ENCODE assay signal across 35 cellular contexts in genomic region chr2:164642946-164643555, GRCh38. TPM values are rescaled to one million over a fixed set of nuclear protein-coding genes. Genes with fewer than 3 reads are reported as not detected.
"Had no signal": no experiment of that assay in that cellular context is flagged by ENCODE, and none has a peak within 500 bp of the region (broad histone marks: within the 10 kb centered on the region; RNA-seq: fewer than 3 reads in every experiment).

No MANE protein-coding gene starts in this region.

- H3K4me1 Mint-ChIP-seq: activated B cell treated with CpG ODN at 0.5 μM for 24 hours; activated CD4-positive, alpha-beta T cell treated with anti-CD3 and anti-CD28 coated beads for 36 hours; activated CD8-positive, alpha-beta memory T cell treated with anti-CD3 and anti-CD28 coated beads, Interleukin-2, amount 10 ng/mL, durations not matched to agents 7 days and 5 days; brain; nephron progenitor cell; stimulated activated memory B cell treated with anti-CD40 and anti-IgM and Interleukin-4, amounts not matched to agents 10 μg/mL and 1 μg/mL and 100 μg/mL, for 72 hours; stimulated activated naive CD8-positive, alpha-beta T cell treated with anti-CD3 and anti-CD28 coated beads, Interleukin-15, amount 100 ng/mL, for 72 hours had no signal

- H3K27ac ChIP-seq: adrenal gland, cardiac muscle cell, colonic mucosa, epithelial cell of prostate, esophagus squamous epithelium, neutrophil, psoas muscle, vagina had no signal

- H3K9me3 ChIP-seq: adrenal gland, colonic mucosa, neutrophil had no signal

- H3K27me3 ChIP-seq: adrenal gland, cardiac muscle cell, colonic mucosa, esophagus squamous epithelium, neutrophil, vagina had no signal

- H3K4me2 ChIP-seq: smooth muscle cell had no signal

- H3K27ac Mint-ChIP-seq: activated B cell treated with CpG ODN at 0.5 μM for 24 hours; activated CD4-positive, alpha-beta T cell treated with anti-CD3 and anti-CD28 coated beads for 36 hours; activated CD8-positive, alpha-beta memory T cell treated with anti-CD3 and anti-CD28 coated beads, Interleukin-2, amount 10 ng/mL, durations not matched to agents 7 days and 5 days; activated CD8-positive, alpha-beta T cell treated with anti-CD3 and anti-CD28 coated beads, Interleukin-2, amount 10 ng/mL, durations not matched to agents 7 days and 5 days; activated naive CD8-positive, alpha-beta T cell; activated T-helper 2 cell treated with anti-CD3 and anti-CD28 coated beads, Interferon-gamma antibody, Interleukin-2, Interleukin-4, amounts not matched to agents 10 μg/mL and 5 μg/mL and 100 μg/mL, durations not matched to agents 14 hours and 24 hours and 36 hours; brain; nephron progenitor cell; stimulated activated memory B cell treated with anti-CD40 and anti-IgM and Interleukin-4, amounts not matched to agents 10 μg/mL and 1 μg/mL and 100 μg/mL, for 72 hours; stimulated activated naive CD8-positive, alpha-beta T cell treated with anti-CD3 and anti-CD28 coated beads, Interleukin-15, amount 100 ng/mL, for 72 hours; T-helper 2 cell treated with Interferon-gamma antibody and Interleukin-4, amounts not matched to agents 5 μg/mL and 100 μg/mL, for 36 hours; type B pancreatic cell had no signal

- H3K27me3 Mint-ChIP-seq: activated B cell treated with CpG ODN at 0.5 μM for 24 hours; activated CD4-positive, alpha-beta T cell treated with anti-CD3 and anti-CD28 coated beads for 36 hours; activated CD8-positive, alpha-beta memory T cell treated with anti-CD3 and anti-CD28 coated beads, Interleukin-2, amount 10 ng/mL, durations not matched to agents 7 days and 5 days; activated naive CD8-positive, alpha-beta T cell; brain; stimulated activated memory B cell treated with anti-CD40 and anti-IgM and Interleukin-4, amounts not matched to agents 10 μg/mL and 1 μg/mL and 100 μg/mL, for 72 hours; stimulated activated naive CD8-positive, alpha-beta T cell treated with anti-CD3 and anti-CD28 coated beads, Interleukin-15, amount 100 ng/mL, for 72 hours; type B pancreatic cell had no signal

- H3K4me1 ChIP-seq: adrenal gland, colonic mucosa, esophagus squamous epithelium, psoas muscle, vagina had no signal

- FAIRE-seq: endometrium, frontal cortex, islet of Langerhans had no signal

- H3K36me3 Mint-ChIP-seq: activated CD8-positive, alpha-beta memory T cell treated with anti-CD3 and anti-CD28 coated beads, Interleukin-2, amount 10 ng/mL, durations not matched to agents 7 days and 5 days; activated naive CD8-positive, alpha-beta T cell; brain; stimulated activated memory B cell treated with anti-CD40 and anti-IgM and Interleukin-4, amounts not matched to agents 10 μg/mL and 1 μg/mL and 100 μg/mL, for 72 hours; type B pancreatic cell had no signal

- H3K36me3 ChIP-seq: adrenal gland, cardiac muscle cell, colonic mucosa, esophagus squamous epithelium, neutrophil, vagina had no signal

- H3K4me3 ChIP-seq: adrenal gland, cardiac muscle cell, colonic mucosa, esophagus squamous epithelium, psoas muscle, smooth muscle cell, vagina had no signal

- ATAC-seq: activated CD4-positive, alpha-beta T cell treated with anti-CD3 and anti-CD28 coated beads for 36 hours; activated CD8-positive, alpha-beta memory T cell treated with anti-CD3 and anti-CD28 coated beads, Interleukin-2, amount 10 ng/mL, durations not matched to agents 7 days and 5 days; activated CD8-positive, alpha-beta T cell treated with anti-CD3 and anti-CD28 coated beads, Interleukin-2, amount 10 ng/mL, durations not matched to agents 7 days and 5 days; left ventricle myocardium superior; psoas muscle; stimulated activated memory B cell treated with anti-CD40 and anti-IgM and Interleukin-4, amounts not matched to agents 10 μg/mL and 1 μg/mL and 100 μg/mL, for 72 hours; stimulated activated naive CD8-positive, alpha-beta T cell treated with anti-CD3 and anti-CD28 coated beads, Interleukin-15, amount 100 ng/mL, for 72 hours had no signal

- H3K4me3 Mint-ChIP-seq: activated B cell treated with CpG ODN at 0.5 μM for 24 hours; activated CD4-positive, alpha-beta T cell treated with anti-CD3 and anti-CD28 coated beads for 36 hours; activated CD8-positive, alpha-beta memory T cell treated with anti-CD3 and anti-CD28 coated beads, Interleukin-2, amount 10 ng/mL, durations not matched to agents 7 days and 5 days; activated CD8-positive, alpha-beta T cell treated with anti-CD3 and anti-CD28 coated beads, Interleukin-2, amount 10 ng/mL, durations not matched to agents 7 days and 5 days; activated naive CD8-positive, alpha-beta T cell; brain; nephron progenitor cell; stimulated activated memory B cell treated with anti-CD40 and anti-IgM and Interleukin-4, amounts not matched to agents 10 μg/mL and 1 μg/mL and 100 μg/mL, for 72 hours; stimulated activated naive CD8-positive, alpha-beta T cell treated with anti-CD3 and anti-CD28 coated beads, Interleukin-15, amount 100 ng/mL, for 72 hours; T-helper 2 cell treated with Interferon-gamma antibody and Interleukin-4, amounts not matched to agents 5 μg/mL and 100 μg/mL, for 36 hours; type B pancreatic cell had no signal

- DNase-seq: activated B cell treated with CpG ODN at 0.5 μM for 24 hours; activated CD4-positive, alpha-beta T cell treated with anti-CD3 and anti-CD28 coated beads for 36 hours; activated CD8-positive, alpha-beta memory T cell treated with anti-CD3 and anti-CD28 coated beads, Interleukin-2, amount 10 ng/mL, durations not matched to agents 7 days and 5 days; activated CD8-positive, alpha-beta T cell treated with anti-CD3 and anti-CD28 coated beads, Interleukin-2, amount 10 ng/mL, durations not matched to agents 7 days and 5 days; activated naive CD4-positive, alpha-beta T cell; activated T-cell treated with anti-CD3 and anti-CD28 coated beads, Interleukin-2, amount 50 U/mL, for 48 hours; adrenal gland; aorta; cerebellar nuclear complex; colonic mucosa; effector CD8-positive, alpha-beta T cell; esophagus squamous epithelium; glutamatergic neuron; left ventricle myocardium superior; nephron progenitor cell; psoas muscle; stimulated activated CD4-positive, alpha-beta T cell treated with anti-CD3 and anti-CD28 coated beads, Interleukin-1b, Interleukin-23, amount 100 ng/mL, for 48 hours; stimulated activated CD4-positive, alpha-beta T cell treated with anti-CD3 and anti-CD28 coated beads, Interleukin-4, amount 100 ng/mL, for 4 hours; stimulated activated CD8-positive, alpha-beta memory T cell treated with anti-CD3 and anti-CD28 coated beads, Interleukin-4, amount 100 ng/mL, for 48 hours; stimulated activated naive CD8-positive, alpha-beta T cell treated with anti-CD3 and anti-CD28 coated beads, Interleukin-15, amount 100 ng/mL, for 72 hours; substantia nigra had no signal

RNA-seq across cellular contexts. Expression of gene GRB14, which starts 21.8 kb away (rescaled TPM):
- total RNA-seq: activated B cell treated with CpG ODN at 0.5 μM for 24 hours; activated CD4-positive, alpha-beta T cell treated with anti-CD3 and anti-CD28 coated beads for 36 hours; activated CD8-positive, alpha-beta memory T cell treated with anti-CD3 and anti-CD28 coated beads, Interleukin-2, amount 10 ng/mL, durations not matched to agents 7 days and 5 days; activated CD8-positive, alpha-beta T cell treated with anti-CD3 and anti-CD28 coated beads, Interleukin-2, amount 10 ng/mL, durations not matched to agents 7 days and 5 days; activated T-helper 2 cell treated with anti-CD3 and anti-CD28 coated beads, Interferon-gamma antibody, Interleukin-2, Interleukin-4, amounts not matched to agents 10 μg/mL and 5 μg/mL and 100 μg/mL, durations not matched to agents 14 hours and 24 hours and 36 hours had no signal
- polyA plus RNA-seq: smooth muscle cell had no signal
